23 cellular contexts compared by ENCODE assay signal in genomic region chr5:171682801-171683200, GRCh38.
"Had no signal": no experiment of that assay in that cellular context is flagged by ENCODE, and none has a peak within 500 bp of the region (broad histone marks: within the 10 kb centered on the region; RNA-seq: fewer than 3 reads in every experiment).

No MANE protein-coding gene starts in this region.

- H3K27me3 ChIP-seq: neutrophil, right atrium auricular region, tibial artery, uterus had no signal

- H3K27ac ChIP-seq: lower lobe of right lung, neutrophil, parathyroid adenoma, right atrium auricular region, skin epidermis, suprapubic skin, thoracic aorta, tibial artery, uterus had no signal

- H3K9ac ChIP-seq: parathyroid adenoma had no signal

- H2AFZ ChIP-seq: parathyroid adenoma had no signal

- DNase-seq: hippocampal formation; kidney glomerular epithelial cell; left colon; lower lobe of right lung; mammary epithelial cell; mesenchymal stem cell; naive thymus-derived CD8-positive, alpha-beta T cell; occipital lobe; stimulated activated CD4-positive, alpha-beta T cell treated with anti-CD3 and anti-CD28 coated beads, Interleukin-12 subunit alpha, Interleukin-12 subunit beta, amount 100 ng/mL, for 4 hours; stimulated activated CD4-positive, alpha-beta T cell treated with anti-CD3 and anti-CD28 coated beads, Interleukin-15, amount 100 ng/mL, for 24 hours; stimulated activated CD4-positive, alpha-beta T cell treated with anti-CD3 and anti-CD28 coated beads, Interleukin-2, amount 100 ng/mL, for 24 hours; stimulated activated CD4-positive, alpha-beta T cell treated with anti-CD3 and anti-CD28 coated beads, Interleukin-4, amount 100 ng/mL, for 1 hour; stimulated activated naive CD4-positive, alpha-beta T cell; trophoblast cell; uterus had no signal

- H3K36me3 ChIP-seq: lower lobe of right lung, neutrophil, right atrium auricular region, suprapubic skin, thoracic aorta, tibial artery, uterus had no signal

- H3K4me3 ChIP-seq: lower lobe of right lung, right atrium auricular region, skin epidermis, suprapubic skin, thoracic aorta, tibial artery, uterus had no signal

- H3K9me3 ChIP-seq: lower lobe of right lung, neutrophil, right atrium auricular region, suprapubic skin, thoracic aorta, tibial artery, uterus had no signal

- ATAC-seq: left colon; lower lobe of right lung; naive thymus-derived CD8-positive, alpha-beta T cell; sciatic nerve had no signal

- H3K4me1 ChIP-seq: parathyroid adenoma, right atrium auricular region, uterus had no signal
